Comparison of ENCODE assay signal across 7 cellular contexts in genomic region chr6:148999921-149000589, GRCh38.
DNase-seq lines count a peak whose midpoint lies in the region; ATAC-seq and TF ChIP-seq lines count a peak whose summit lies in the region.

No MANE protein-coding gene starts in this region.

- H3K36me3 ChIP-seq in testis (ENCODE audit: low read depth, missing control alignments) = no peaks in the 10 kb centered on the region

- intact Hi-C loops in activated T-helper 1 cell treated with anti-CD3 and anti-CD28 coated beads, Interleukin-12 subunit alpha, Interleukin-12 subunit beta, Interleukin-2, Interleukin-4 antibody, amounts not matched to agents 30 ng/mL and 10 ng/mL and 1 ng/mL, durations not matched to agents 14 hours and 24 hours and 36 hours (cut with micrococcal nuclease) = no loop called here
- intact Hi-C loops in left cardiac atrium (cut with DNase I) (no loop called here), testis (cut with DNase I; ENCODE audit: low total_unique reads) (no loop called here)

- H3K4me1 Mint-ChIP-seq in activated T-helper 1 cell treated with anti-CD3 and anti-CD28 coated beads, Interleukin-12 subunit alpha, Interleukin-12 subunit beta, Interleukin-2, Interleukin-4 antibody, amounts not matched to agents 30 ng/mL and 10 ng/mL and 1 ng/mL, durations not matched to agents 14 hours and 24 hours and 36 hours (ENCODE audit: low read depth) = peaks cover 33% of the 10 kb centered on the region

- peak; percentile 97 for ATAC-seq in left cardiac atrium
- no peak for ATAC-seq in GM21381 (IDR thresholded peaks at IDR 0.05; ENCODE audit: unreplicated experiment)

- H3K4me1 ChIP-seq in testis = peaks cover 19% of the 10 kb centered on the region

- H3K9me3 ChIP-seq in testis = no peaks in the 10 kb centered on the region

- H3K27ac Mint-ChIP-seq in activated T-helper 1 cell treated with anti-CD3 and anti-CD28 coated beads, Interleukin-12 subunit alpha, Interleukin-12 subunit beta, Interleukin-2, Interleukin-4 antibody, amounts not matched to agents 30 ng/mL and 10 ng/mL and 1 ng/mL, durations not matched to agents 14 hours and 24 hours and 36 hours = peak overlapping the region; percentile 33

- peak overlapping the region; percentile 47 for H3K4me3 Mint-ChIP-seq in activated T-helper 1 cell treated with anti-CD3 and anti-CD28 coated beads, Interleukin-12 subunit alpha, Interleukin-12 subunit beta, Interleukin-2, Interleukin-4 antibody, amounts not matched to agents 30 ng/mL and 10 ng/mL and 1 ng/mL, durations not matched to agents 14 hours and 24 hours and 36 hours

- no peak for TF ChIP-seq POLR2A in testis (IDR thresholded peaks at IDR 0.05)

- H3K4me3 ChIP-seq in testis = no peak overlapping the region

- TF ChIP-seq CTCF in testis (IDR thresholded peaks at IDR 0.05) = no peak

- H3K27me3 ChIP-seq in testis = no peaks in the 10 kb centered on the region

- peaks cover 19% of the 10 kb centered on the region for H3K9me3 Mint-ChIP-seq in activated T-helper 1 cell treated with anti-CD3 and anti-CD28 coated beads, Interleukin-12 subunit alpha, Interleukin-12 subunit beta, Interleukin-2, Interleukin-4 antibody, amounts not matched to agents 30 ng/mL and 10 ng/mL and 1 ng/mL, durations not matched to agents 14 hours and 24 hours and 36 hours

- peak; percentile 80 for DNase-seq in KBM-7
- no peak for DNase-seq in activated T-helper 1 cell treated with anti-CD3 and anti-CD28 coated beads, Interleukin-12 subunit alpha, Interleukin-12 subunit beta, Interleukin-2, Interleukin-4 antibody, amounts not matched to agents 30 ng/mL and 10 ng/mL and 1 ng/mL, durations not matched to agents 14 hours and 24 hours and 36 hours (ENCODE audit: low spot score)
- DNase-seq in left cardiac atrium = peak; percentile 71
- DNase-seq in testis = peak; percentile 90
- no peak for DNase-seq in NCI-H2196 (lab: John Stamatoyannopoulos, UW; ENCODE audit: unreplicated experiment)
- no peak for DNase-seq in HT-29 (ENCODE audit: low spot score)

- in situ Hi-C loops in KBM-7 (cut with MboI; ENCODE audit: low pct_unique_long_range_greater_than_20kb, low sequenced_read_pairs) = no loop called here

- peaks cover 17% of the 10 kb centered on the region for H3K27me3 Mint-ChIP-seq in activated T-helper 1 cell treated with anti-CD3 and anti-CD28 coated beads, Interleukin-12 subunit alpha, Interleukin-12 subunit beta, Interleukin-2, Interleukin-4 antibody, amounts not matched to agents 30 ng/mL and 10 ng/mL and 1 ng/mL, durations not matched to agents 14 hours and 24 hours and 36 hours (ENCODE audit: insufficient read depth)

- 50 to 62% methylated on average over 4 of the region's 4 CpGs for WGBS in testis, 2 donors

- peak overlapping the region in 1 of 2 donors; percentile 25 for H3K27ac ChIP-seq in testis

- H3K36me3 Mint-ChIP-seq in activated T-helper 1 cell treated with anti-CD3 and anti-CD28 coated beads, Interleukin-12 subunit alpha, Interleukin-12 subunit beta, Interleukin-2, Interleukin-4 antibody, amounts not matched to agents 30 ng/mL and 10 ng/mL and 1 ng/mL, durations not matched to agents 14 hours and 24 hours and 36 hours (ENCODE audit: low read depth) = peaks cover 3% of the 10 kb centered on the region

Comparison
In these comparisons a context has a peak if more than half of its experiments do, and no peak if none do; other contexts are left out.
1. DNase-seq: peak in KBM-7 (single experiment), left cardiac atrium (single experiment) and testis (single experiment); none in activated T-helper 1 cell treated with anti-CD3 and anti-CD28 coated beads, Interleukin-12 subunit alpha, Interleukin-12 subunit beta, Interleukin-2, Interleukin-4 antibody, amounts not matched to agents 30 ng/mL and 10 ng/mL and 1 ng/mL, durations not matched to agents 14 hours and 24 hours and 36 hours (single experiment), NCI-H2196 (single experiment) and HT-29 (single experiment).